19 cellular contexts compared by ENCODE assay signal in genomic region chr2:144102386-144102785, GRCh38.
"Had no signal": no experiment of that assay in that cellular context is flagged by ENCODE, and none has a peak within 500 bp of the region (broad histone marks: within the 10 kb centered on the region; RNA-seq: fewer than 3 reads in every experiment).

No MANE protein-coding gene starts in this region.

- H3K4me3 ChIP-seq: esophagus muscularis mucosa, hepatocyte, left lung, transverse colon had no signal

- H3K36me3 ChIP-seq: esophagus muscularis mucosa, left lung, transverse colon had no signal

- ATAC-seq: activated naive CD8-positive, alpha-beta T cell treated with anti-CD3 and anti-CD28 coated beads, Interleukin-2, amount 50 U/mL, for 24 hours; left lung; natural killer cell treated with Interleukin-12 subunit alpha and Interleukin-12 subunit beta and Interleukin-15 and Interleukin-18, amount 100 ng/mL, for 72 hours; right cardiac atrium had no signal

- H3K27ac ChIP-seq: esophagus muscularis mucosa, hepatocyte, left lung, transverse colon had no signal

- DNase-seq: activated CD4-positive, alpha-beta T cell treated with anti-CD3 and anti-CD28 coated beads, Interleukin-2, amount 50 U/mL, for 1 hour; activated CD8-positive, alpha-beta memory T cell treated with anti-CD3 and anti-CD28 coated beads for 24 hours; activated naive CD4-positive, alpha-beta T cell; activated naive CD8-positive, alpha-beta T cell treated with anti-CD3 and anti-CD28 coated beads, Interleukin-2, amount 50 U/mL, for 24 hours; aorta; islet precursor cell; left lung; nucleus accumbens; posterior cingulate gyrus; right cardiac atrium; small intestine; stimulated activated CD4-positive, alpha-beta T cell treated with anti-CD3 and anti-CD28 coated beads, Interleukin-4, amount 100 ng/mL, for 4 hours; stimulated activated CD8-positive, alpha-beta memory T cell treated with anti-CD3 and anti-CD28 coated beads, Interleukin-4, amount 100 ng/mL, for 48 hours; stimulated activated naive CD4-positive, alpha-beta T cell treated with Interleukin-2 at 50 U/mL for 16 hours; T-helper 9 cell; transverse colon had no signal

- H3K4me1 ChIP-seq: esophagus muscularis mucosa, left lung, transverse colon had no signal

- H3K27me3 ChIP-seq: esophagus muscularis mucosa, hepatocyte, left lung, transverse colon had no signal

- FAIRE-seq: small intestine had no signal
